1 cellular context compared by ENCODE assay signal in genomic region chr20:37095609-37096414, GRCh38.
TF ChIP-seq lines count a peak whose summit lies in the region.

TSS of gene RBL1 (minus strand) at chr20:37095997. CDS start at chr20:37095928, 69 bp downstream.

TF ChIP-seq in HEK293, 187 proteins besides CTCF, POLR2A, EP300 and RAD21 (continued from another document and continues in another):
- TF ChIP-seq ZNF513 (tag by site-specific recombination; IDR thresholded peaks at IDR 0.05) (peak; percentile 68), ZBTB1 (tag by site-specific recombination; IDR thresholded peaks at IDR 0.05) (peak; percentile 94), ZNF121 (tag by site-specific recombination; IDR thresholded peaks at IDR 0.05) (0 out of 2 replicates have a peak, but pooled peaks have one; percentile 52), ZNF16 (tag by site-specific recombination; IDR thresholded peaks at IDR 0.05; ENCODE audit: low read depth) (no peak; the same call in 1 of the 2 replicates), ZNF175 (tag by site-specific recombination; IDR thresholded peaks at IDR 0.05) (no peak), ZSCAN18 (tag by site-specific recombination; IDR thresholded peaks at IDR 0.05) (peak; percentile 98), ZNF302 (tag by site-specific recombination; IDR thresholded peaks at IDR 0.05; ENCODE audit: low read depth) (no peak), ZNF544 (tag by site-specific recombination; IDR thresholded peaks at IDR 0.05) (no peak), REPIN1 (tag by site-specific recombination; IDR thresholded peaks at IDR 0.05; ENCODE audit: low read depth) (peak; percentile 67; the same call in 1 of the 2 replicates), ATF2 (tag by site-specific recombination; IDR thresholded peaks at IDR 0.05; ENCODE audit: low read depth) (peak; percentile 84), ZNF350 (tag by site-specific recombination; IDR thresholded peaks at IDR 0.05) (no peak), ZNF148 (tag by site-specific recombination; IDR thresholded peaks at IDR 0.05; ENCODE audit: borderline replicate concordance) (peak; percentile 95), ZFHX2 (tag by site-specific recombination; conservative IDR thresholded peaks at IDR 0.05) (peak; percentile 79), ZNF521 (tag by site-specific recombination; IDR thresholded peaks at IDR 0.05) (no peak), ZNF292 (tag by site-specific recombination; IDR thresholded peaks at IDR 0.05; ENCODE audit: borderline replicate concordance, low read depth) (no peak), ZNF354C (tag by site-specific recombination; IDR thresholded peaks at IDR 0.05; ENCODE audit: borderline replicate concordance, low read depth) (no peak), SETDB1 (IDR thresholded peaks at IDR 0.05; ENCODE audit: insufficient read length, low read length) (no peak), ZNF624 (tag by site-specific recombination; IDR thresholded peaks at IDR 0.05) (no peak), PRDM2 (tag by site-specific recombination; IDR thresholded peaks at IDR 0.05; ENCODE audit: borderline replicate concordance) (no peak), ZNF324 (tag by site-specific recombination; IDR thresholded peaks at IDR 0.05) (peak; percentile 100), REST (tag by site-specific recombination; IDR thresholded peaks at IDR 0.05) (peak; percentile 55; the same call in 1 of the 2 replicates), ZEB2 (tag by site-specific recombination; IDR thresholded peaks at IDR 0.05) (peak; percentile 93), TSHZ1 (tag by site-specific recombination; IDR thresholded peaks at IDR 0.05; ENCODE audit: borderline replicate concordance) (peak; percentile 91), ZNF138 (tag by site-specific recombination; IDR thresholded peaks at IDR 0.05; ENCODE audit: borderline replicate concordance) (no peak), ZNF510 (tag by site-specific recombination; IDR thresholded peaks at IDR 0.05; ENCODE audit: insufficient replicate concordance) (no peak), ELK4 (IDR thresholded peaks at IDR 0.05; ENCODE audit: borderline replicate concordance, low read depth, low read length) (no peak)
